8 cellular contexts compared by ENCODE assay signal in the genomic region with DNA sequence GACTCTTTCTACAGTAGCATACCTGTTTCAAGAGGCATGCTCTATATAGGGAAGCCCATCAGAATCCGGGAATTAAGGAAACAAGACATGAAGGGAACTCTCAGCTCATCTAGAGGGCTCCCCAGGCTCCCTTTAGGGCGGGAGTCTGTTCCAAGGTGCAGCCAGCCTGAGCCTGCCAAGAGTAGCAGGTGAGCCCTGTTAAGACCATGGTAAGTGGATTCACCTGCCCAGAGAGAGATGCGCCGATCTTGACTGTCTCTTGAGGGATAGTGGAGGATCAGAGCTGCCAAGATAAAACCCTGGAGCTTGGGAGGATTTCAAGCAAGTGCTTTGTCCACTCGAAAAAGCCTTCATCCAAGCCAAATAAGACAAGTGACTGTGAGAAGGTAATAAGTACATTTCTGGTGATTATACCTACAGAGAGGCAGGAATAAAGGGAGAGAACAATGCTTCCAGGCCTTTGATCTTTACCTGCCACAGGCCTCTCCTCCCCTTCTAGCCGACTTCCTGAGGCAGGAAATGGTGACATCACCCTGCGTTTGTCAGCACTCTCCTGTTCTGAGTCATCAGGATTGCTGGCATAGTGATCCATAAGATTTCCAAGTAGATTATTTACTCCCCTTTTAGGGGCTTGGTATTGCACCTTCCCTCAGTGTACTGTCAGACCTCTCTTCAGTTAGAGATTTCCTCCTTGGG. TPM values are rescaled to one million over a fixed set of nuclear protein-coding genes. Genes with fewer than 3 reads are reported as not detected.
DNase-seq lines count a peak whose midpoint lies in the region; ATAC-seq and TF ChIP-seq lines count a peak whose summit lies in the region.

No MANE protein-coding gene starts in this region.

- H3K36me3 Mint-ChIP-seq in Caco-2 (ENCODE audit: insufficient read depth, unreplicated experiment) (peaks cover 17% of the 10 kb centered on the region), HFFc6 (ENCODE audit: low read depth) (peaks cover 6% of the 10 kb centered on the region), T-helper 17 cell (ENCODE audit: low read depth) (no peaks in the 10 kb centered on the region)

- H3K36me3 ChIP-seq in Caco-2 (ENCODE audit: control insufficient read depth, insufficient read depth, low read length) = no peaks in the 10 kb centered on the region
- no peaks in the 10 kb centered on the region for H3K36me3 ChIP-seq in Peyer's patch
- H3K36me3 ChIP-seq in vagina = no peaks in the 10 kb centered on the region

- TF ChIP-seq CTCF in Caco-2 (IDR thresholded peaks at IDR 0.05; ENCODE audit: insufficient read depth in 1 of 2, low read depth in 1 of 2, low read length in 1 of 2, severe bottlenecking in 1 of 2, unreplicated experiment in 1 of 2) = no peak
- TF ChIP-seq CTCF in HFFc6 (IDR thresholded peaks at IDR 0.05) = no peak
- TF ChIP-seq CTCF in Peyer's patch (IDR thresholded peaks at IDR 0.05) = no peak
- no peak for TF ChIP-seq CTCF in fibroblast of the aortic adventitia (IDR thresholded peaks at IDR 0.05; ENCODE audit: insufficient read depth, low read length)
- no peak for TF ChIP-seq CTCF in vagina (IDR thresholded peaks at IDR 0.05)

- POLR2A ChIA-PET in Caco-2 (lab: Charles Lee) = interaction anchor here (0.6 kb wide), 1 partner anchor 80 kb away, joined by 3 read pairs; no protein-coding TSS in a partner anchor

- H3K9me3 Mint-ChIP-seq in Caco-2 (ENCODE audit: unreplicated experiment) (no peaks in the 10 kb centered on the region), HFFc6 (peaks cover 22% of the 10 kb centered on the region)

- no peak for TF ChIP-seq POLR2A in Peyer's patch (IDR thresholded peaks at IDR 0.05)
- no peak for TF ChIP-seq POLR2A in vagina (IDR thresholded peaks at IDR 0.05)

- H3K27ac ChIP-seq in Peyer's patch = peak overlapping the region in 3 of 4 donors; percentile 42 to 86 (median 67)
- peak overlapping the region; percentile 1 for H3K27ac ChIP-seq in vagina

- H3K4me3 ChIP-seq in Caco-2 (ENCODE audit: low read depth, low read length) = no peak overlapping the region
- no peak overlapping the region for H3K4me3 ChIP-seq in Peyer's patch
- no peak overlapping the region for H3K4me3 ChIP-seq in fibroblast of the aortic adventitia (ENCODE audit: low read depth, low read length)
- H3K4me3 ChIP-seq in vagina = no peak overlapping the region

- H3K27me3 ChIP-seq in Caco-2 (replicated peaks; ENCODE audit: control insufficient read depth, insufficient read depth, low read length) = no peaks in the 10 kb centered on the region
- no peaks in the 10 kb centered on the region for H3K27me3 ChIP-seq in Peyer's patch
- no peaks in the 10 kb centered on the region for H3K27me3 ChIP-seq in vagina

- TSS peak; percentile 75 for BruUV-seq in Caco-2 (replicated peaks; lab: Mats Ljungman, UMichigan)

- intact Hi-C loops in Caco-2 (cut with micrococcal nuclease; ENCODE audit: unreplicated experiment) = loop anchor here (1.0 to 2.0 kb wide), 3 partner anchors 19 to 82 kb away; no protein-coding TSS in a partner anchor
- intact Hi-C loops in vagina (cut with DNase I) = no loop called here

- DNase-seq in Caco-2 (peak; percentile 82 to 92), HFFc6 (peak; percentile 70), Peyer's patch (peak in 1 of 3 donors; percentile 85), fibroblast of the aortic adventitia (ENCODE audit: low read depth) (peak; percentile 69), vagina (ENCODE audit: extremely low spot score in 2 of 2) (no peak), T-helper 17 cell (no peak), AML-193 (lab: John Stamatoyannopoulos, UW) (no peak)

- ATAC-seq in GM21526 (IDR thresholded peaks at IDR 0.05; ENCODE audit: low FRiP score, unreplicated experiment) = no peak
- no peak for ATAC-seq in T-helper 17 cell

- H3K4me1 Mint-ChIP-seq in Caco-2 (ENCODE audit: low read depth, unreplicated experiment) = peaks cover 24% of the 10 kb centered on the region
- H3K4me1 Mint-ChIP-seq in HFFc6 (ENCODE audit: low read depth) = peaks cover 13% of the 10 kb centered on the region
- H3K4me1 Mint-ChIP-seq in T-helper 17 cell = peaks cover 8% of the 10 kb centered on the region

- H3K9me3 ChIP-seq in Caco-2 (peaks cover 17% of the 10 kb centered on the region), Peyer's patch (peaks cover 0 to 8% (median 0%) of the 10 kb centered on the region in 4 donors), vagina (peaks cover 8% of the 10 kb centered on the region), T-helper 17 cell (ENCODE audit: control insufficient read depth, low read length, poor library complexity, severe bottlenecking) (no peaks in the 10 kb centered on the region)

- H3K27me3 Mint-ChIP-seq in Caco-2 (ENCODE audit: insufficient read depth, unreplicated experiment) (no peaks in the 10 kb centered on the region), HFFc6 (ENCODE audit: insufficient read depth) (no peaks in the 10 kb centered on the region), T-helper 17 cell (no peaks in the 10 kb centered on the region)

- CTCF ChIA-PET in Caco-2 (lab: Charles Lee) = no interaction called here

- H3K4me3 Mint-ChIP-seq in Caco-2 (ENCODE audit: unreplicated experiment) = peak overlapping the region; percentile 46
- no peak overlapping the region for H3K4me3 Mint-ChIP-seq in HFFc6
- no peak overlapping the region for H3K4me3 Mint-ChIP-seq in T-helper 17 cell

- H3K27ac Mint-ChIP-seq in Caco-2 (ENCODE audit: unreplicated experiment) (peak overlapping the region; percentile 96), HFFc6 (peak overlapping the region; percentile 90), T-helper 17 cell (no peak overlapping the region)

- H3K4me1 ChIP-seq in Caco-2 (peaks cover 15% of the 10 kb centered on the region), Peyer's patch (no peaks in the 10 kb centered on the region), vagina (no peaks in the 10 kb centered on the region)

RNA-seq across cellular contexts. Expression of a gene that starts 31.5 kb away (rescaled TPM):
- 80.1 and 103 TPM in 2 replicates for total RNA-seq in Caco-2 (2022)
- total RNA-seq in HFFc6 (2021; fragmentation: NEBNext Ultra II Directional; extraction: Animal tissue kit (Norgen Biotek cat#: 25700)) = 10 to 100 TPM; 20.3 to 37.1 (median 28.5) TPM
- total RNA-seq in Peyer's patch = 100 to 1,000 TPM in 3 of 4 donors, 10 to 100 TPM in 1; 70.1 to 250 (median 209) TPM
- 0.98 and 4.5 TPM in 2 replicates for total RNA-seq in fibroblast of the aortic adventitia (ENCODE audit: low replicate concordance)
- 76.1 TPM for total RNA-seq in vagina
- total RNA-seq in T-helper 17 cell = 1 to 10 TPM; 3.1 to 3.7 TPM

Comparison
In these comparisons a context has a peak if more than half of its experiments do, and no peak if none do; other contexts are left out.
1. DNase-seq: peak in Caco-2 (2 of 2), HFFc6 (single experiment) and fibroblast of the aortic adventitia (single experiment); none in vagina (0 of 2), T-helper 17 cell (0 of 3) and AML-193 (0 of 2).